ENCODE assay signal across 18 cellular contexts in the genomic region with DNA sequence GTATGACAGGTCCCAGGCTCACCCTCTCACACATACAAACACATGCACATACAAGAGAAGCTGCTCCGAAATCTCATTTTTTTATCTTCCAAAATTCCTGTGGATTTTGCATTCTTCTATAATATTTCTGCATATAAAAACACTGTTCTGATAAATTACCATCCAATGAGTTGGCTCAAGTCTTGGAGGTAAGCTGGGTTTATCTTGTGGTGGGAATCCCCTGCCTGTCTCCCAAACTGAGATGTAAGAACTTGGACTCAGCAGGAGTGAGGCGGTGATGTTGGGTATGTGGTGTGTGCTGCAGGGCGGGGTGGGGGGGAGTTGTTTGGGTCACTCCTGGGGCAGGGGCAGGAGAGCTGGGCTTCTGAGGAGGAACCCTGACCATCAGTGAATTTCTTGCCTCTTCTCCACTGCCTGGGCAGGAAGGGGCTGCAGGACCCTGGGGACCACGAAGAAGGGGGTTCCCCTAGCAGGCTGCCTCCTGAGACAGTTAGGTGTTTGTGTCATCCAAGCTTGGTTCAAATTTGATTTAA. TPM values are rescaled to one million over a fixed set of nuclear protein-coding genes. Genes with fewer than 3 reads are reported as not detected.
DNase-seq lines count a peak whose midpoint lies in the region; ATAC-seq and TF ChIP-seq lines count a peak whose summit lies in the region.
"Had no signal": no experiment of that assay in that cellular context is flagged by ENCODE, and none has a peak within 500 bp of the region (broad histone marks: within the 10 kb centered on the region; RNA-seq: fewer than 3 reads in every experiment).

No MANE protein-coding gene starts in this region.

- H3K4me3 ChIP-seq in epithelial cell of proximal tubule (ENCODE audit: low read depth, low read length) (peak overlapping the region; percentile 75), vagina (no peak overlapping the region)

- H3K4me3 Mint-ChIP-seq in H9: no peak overlapping the region
- H3K4me3 Mint-ChIP-seq: CD8-positive, alpha-beta T cell had no signal

- H3K27ac Mint-ChIP-seq in H9: no peak overlapping the region
- H3K27ac Mint-ChIP-seq: CD8-positive, alpha-beta T cell had no signal

- no peak overlapping the region for H2AFZ ChIP-seq in H9 (ENCODE audit: low read length)

- no peak overlapping the region for H2BK15ac ChIP-seq in H9 (ENCODE audit: low read depth, low read length)

- H3T11ph ChIP-seq in H9 (ENCODE audit: low read length): no peak overlapping the region

- peaks cover 35% of the 10 kb centered on the region for H3K27me3 Mint-ChIP-seq in H9 (ENCODE audit: low read depth)

- H3K4me1 ChIP-seq in H9 (ENCODE audit: insufficient read depth, low read length) (no peaks in the 10 kb centered on the region), vagina (peaks cover 6% of the 10 kb centered on the region)

- no peak overlapping the region for H4K91ac ChIP-seq in H9 (ENCODE audit: insufficient read length, low read depth, low read length)

- H3K27me3 ChIP-seq in H9 (ENCODE audit: insufficient read depth, low read length) (peaks cover 4% of the 10 kb centered on the region), vagina (no peaks in the 10 kb centered on the region)
- H3K27me3 ChIP-seq: BE2C had no signal

- H2BK120ac ChIP-seq in H9 (ENCODE audit: low read depth, low read length, poor library complexity, severe bottlenecking): no peak overlapping the region

- DNase-seq in activated CD8-positive, alpha-beta memory T cell treated with anti-CD3 and anti-CD28 coated beads for 24 hours: peak; percentile 9
- DNase-seq in activated CD8-positive, alpha-beta memory T cell treated with anti-CD3 and anti-CD28 coated beads, Interleukin-2, amount 50 U/mL, for 4 hours: no peak
- DNase-seq in H9 (peak; percentile 5), epithelial cell of proximal tubule (ENCODE audit: low read depth) (no peak), sciatic nerve (ENCODE audit: low spot score) (peak; percentile 23), vagina (ENCODE audit: extremely low spot score in 2 of 2) (no peak), NCI-H1694 treated with DMSO at 0.1 percent for 48 hours (lab: John Stamatoyannopoulos, UW) (no peak)
- DNase-seq: 8988T; BE2C; CD8-positive, alpha-beta T cell; DMS79; NCI-H2029; NCI-H2171; NCI-H446 treated with DMSO at 0.1 percent for 48 hours; NCI-H748 treated with DMSO at 0.1 percent for 48 hours; PC-3 had no signal

- H2BK12ac ChIP-seq in H9 (ENCODE audit: insufficient read length, low read depth, low read length): no peak overlapping the region

- H3K23me2 ChIP-seq in H9 (ENCODE audit: insufficient read length, low read depth, low read length, poor library complexity, severe bottlenecking): no peaks in the 10 kb centered on the region

- H3K9me3 Mint-ChIP-seq in H9: no peaks in the 10 kb centered on the region; a peak in 1 of 5 replicates
- H3K9me3 Mint-ChIP-seq: CD8-positive, alpha-beta T cell had no signal

- H3K4me2 ChIP-seq in H9 (ENCODE audit: insufficient read depth, insufficient read length, low read length): no peak overlapping the region

- H4K20me1 ChIP-seq in H9 (ENCODE audit: control insufficient read depth, insufficient read depth, insufficient read length): peaks cover 2% of the 10 kb centered on the region

- H3K9ac ChIP-seq in H9 (ENCODE audit: extremely low read depth, insufficient read length, low read length): no peak overlapping the region

- ATAC-seq in sciatic nerve (no peak), HG03095 (IDR thresholded peaks at IDR 0.05; ENCODE audit: unreplicated experiment) (no peak)
- ATAC-seq: CD8-positive, alpha-beta T cell; PC-3 had no signal

- H2BK5ac ChIP-seq in H9 (ENCODE audit: insufficient read length, low read length): no peak overlapping the region

- no peak overlapping the region for H3K27ac ChIP-seq in H9 (ENCODE audit: insufficient read length, low read depth, low read length)
- H3K27ac ChIP-seq in vagina: no peak overlapping the region

- H3K36me3 ChIP-seq in vagina: no peaks in the 10 kb centered on the region
- H3K36me3 ChIP-seq: BE2C had no signal

- no CpG with 5 or more reads among the region's 4 CpGs for WGBS in H9 (ENCODE audit: extremely low coverage, insufficient read length, low lambda C conversion rate)

- no peaks in the 10 kb centered on the region for H3K79me2 ChIP-seq in H9 (ENCODE audit: insufficient read depth, low read length)

- no peak overlapping the region for H4K5ac ChIP-seq in H9 (ENCODE audit: insufficient read length, low read depth, low read length)

- H3K4ac ChIP-seq in H9 (ENCODE audit: low read depth, low read length): no peak overlapping the region

- no peaks in the 10 kb centered on the region for H3K36me3 Mint-ChIP-seq in H9 (ENCODE audit: insufficient read depth in 1 of 3, low read depth in 3 of 3)
- H3K36me3 Mint-ChIP-seq: CD8-positive, alpha-beta T cell had no signal

- no peak for TF ChIP-seq POLR2A in vagina (IDR thresholded peaks at IDR 0.05)

- no peaks in the 10 kb centered on the region for H3K9me3 ChIP-seq in H9 (ENCODE audit: control insufficient read depth, low read depth, low read length)
- H3K9me3 ChIP-seq in vagina: no peaks in the 10 kb centered on the region
- H3K9me3 ChIP-seq: BE2C had no signal

- no peak overlapping the region for H2BK20ac ChIP-seq in H9 (ENCODE audit: low read depth, low read length, poor library complexity, severe bottlenecking)

- peaks cover 9 to 21% of the 10 kb centered on the region in 2 experiments for H3K4me1 Mint-ChIP-seq in H9

- TF ChIP-seq CTCF in H9 (conservative IDR thresholded peaks at IDR 0.05) (no peak), epithelial cell of proximal tubule (conservative IDR thresholded peaks at IDR 0.05; ENCODE audit: low read depth, low read length) (no peak), vagina (IDR thresholded peaks at IDR 0.05) (no peak)

- no peak overlapping the region for H3K18ac ChIP-seq in H9 (ENCODE audit: insufficient read length, low read depth, low read length)

- no peak overlapping the region for H4K8ac ChIP-seq in H9 (replicated peaks; ENCODE audit: insufficient read length, low read depth, low read length)

- H2AK5ac ChIP-seq in H9 (ENCODE audit: insufficient read length, low read length): no peak overlapping the region

- no peaks in the 10 kb centered on the region for H3K79me1 ChIP-seq in H9 (ENCODE audit: insufficient read depth, low read depth, low read length, poor library complexity, severe bottlenecking)

- intact Hi-C loops in sciatic nerve (cut with DNase I) (no loop called here), vagina (cut with DNase I) (no loop called here)

- H3K14ac ChIP-seq in H9 (ENCODE audit: insufficient read depth, low read length): no peak overlapping the region

- no peak overlapping the region for H3K56ac ChIP-seq in H9 (ENCODE audit: insufficient read length, low read depth, low read length)

- no peak overlapping the region for H3K23ac ChIP-seq in H9 (ENCODE audit: insufficient read length, low read depth, low read length)

RNA-seq across cellular contexts. Expression of gene P2RY6, which starts 6.8 kb away (rescaled TPM):
- total RNA-seq in H9 (2021) (not detected in 2 replicates), epithelial cell of proximal tubule (3.7 and 4.0 TPM in 2 replicates), sciatic nerve (3.6 TPM), vagina (2.0 TPM)
- total RNA-seq: CD8-positive, alpha-beta T cell had no signal

RNA-seq across cellular contexts. Expression of gene ARHGEF17, which starts 42.7 kb away (rescaled TPM):
- total RNA-seq in H9 (2021): 6.2 and 7.4 TPM in 2 replicates
- 18.3 and 26.4 TPM in 2 replicates for total RNA-seq in epithelial cell of proximal tubule
- 110 TPM for total RNA-seq in sciatic nerve
- total RNA-seq in vagina: 32.9 TPM

RNA-seq across cellular contexts. Expression of gene P2RY2, which starts 47.3 kb away (rescaled TPM):
- total RNA-seq in H9 (2021) (0.26 and 0.35 TPM in 2 replicates), epithelial cell of proximal tubule (1.1 and 5.4 TPM in 2 replicates), sciatic nerve (12.3 TPM), vagina (27.3 TPM)
- total RNA-seq: CD8-positive, alpha-beta T cell; LHCN-M2 had no signal

Comparison
In these comparisons a context has a peak if more than half of its experiments do, and no peak if none do; other contexts are left out.
1. DNase-seq: peak in activated CD8-positive, alpha-beta memory T cell treated with anti-CD3 and anti-CD28 coated beads for 24 hours (single experiment), H9 (single experiment) and sciatic nerve (single experiment); none in activated CD8-positive, alpha-beta memory T cell treated with anti-CD3 and anti-CD28 coated beads, Interleukin-2, amount 50 U/mL, for 4 hours (single experiment), epithelial cell of proximal tubule (single experiment), vagina (0 of 2) and NCI-H1694 treated with DMSO at 0.1 percent for 48 hours (single experiment).